Comparison of ENCODE assay signal across 21 cellular contexts in genomic region chr2:29808321-29808720, GRCh38.
DNase-seq lines count a peak whose midpoint lies in the region; ATAC-seq and TF ChIP-seq lines count a peak whose summit lies in the region.
"Had no signal": no experiment of that assay in that cellular context is flagged by ENCODE, and none has a peak within 500 bp of the region (broad histone marks: within the 10 kb centered on the region; RNA-seq: fewer than 3 reads in every experiment).

No MANE protein-coding gene starts in this region.

- no peaks in the 10 kb centered on the region for H4K20me1 ChIP-seq in IMR-90 (ENCODE audit: insufficient read depth, low read length)
- H4K20me1 ChIP-seq: BLaER1 had no signal

- peak overlapping the region; percentile 23 for H2AFZ ChIP-seq in IMR-90 (replicated peaks; ENCODE audit: low read length, poor library complexity)

- H3K4me2 ChIP-seq in IMR-90 (ENCODE audit: low read depth, low read length) (no peak overlapping the region), mesendoderm (ENCODE audit: low read length) (no peak overlapping the region)
- H3K4me2 ChIP-seq: BLaER1 had no signal

- H3K23ac ChIP-seq in IMR-90 (ENCODE audit: low read depth, low read length) (no peak overlapping the region), mesendoderm (ENCODE audit: low read length) (no peak overlapping the region)

- no TSS peak for BruUV-seq in IMR-90 (replicated peaks; lab: Mats Ljungman, UMichigan)

- DNase-seq in DMS 273 (lab: John Stamatoyannopoulos, UW; ENCODE audit: unreplicated experiment): peak; percentile 33
- no peak for DNase-seq in DMS 273 treated with DMSO at 0.1 percent for 48 hours (lab: John Stamatoyannopoulos, UW)
- no peak for DNase-seq in IMR-90
- peak; percentile 23 for DNase-seq in NCI-H2171 treated with DMSO at 0.1 percent for 48 hours (lab: John Stamatoyannopoulos, UW)
- peak; percentile 9 for DNase-seq in mesendoderm
- no peak for DNase-seq in natural killer cell treated with Interleukin-12 subunit alpha and Interleukin-12 subunit beta and Interleukin-15 and Interleukin-18, amount 100 ng/mL, for 72 hours (ENCODE audit: low spot score)
- DNase-seq: Caco-2; CD4-positive, CD25-positive, alpha-beta regulatory T cell; CD8-positive, alpha-beta T cell; DMS79; EL; GDM1; GOT3; HFFc6 had no signal

- TF ChIP-seq RAD21 in IMR-90 (IDR thresholded peaks at IDR 0.05; ENCODE audit: low read length): no peak

- no peak overlapping the region for H3K4me3 Mint-ChIP-seq in natural killer cell treated with Interleukin-12 subunit alpha and Interleukin-12 subunit beta and Interleukin-15 and Interleukin-18, amount 100 ng/mL, for 72 hours
- H3K4me3 Mint-ChIP-seq: B cell; CD4-positive, CD25-positive, alpha-beta regulatory T cell; CD8-positive, alpha-beta T cell; HFFc6 had no signal

- dilution Hi-C loops in IMR-90 (cut with HindIII; ENCODE audit: low sequenced_read_pairs, unreplicated experiment): no loop called here

- H2AK5ac ChIP-seq in IMR-90 (ENCODE audit: low read depth, low read length) (no peak overlapping the region), mesendoderm (ENCODE audit: low read length) (no peak overlapping the region)

- H2BK20ac ChIP-seq in IMR-90 (ENCODE audit: low read depth, low read length): no peak overlapping the region

- no peak overlapping the region for H2BK120ac ChIP-seq in IMR-90 (ENCODE audit: low read depth, low read length)
- H2BK120ac ChIP-seq in mesendoderm (ENCODE audit: low read depth, low read length): no peak overlapping the region

- no peak overlapping the region for H4K8ac ChIP-seq in IMR-90 (ENCODE audit: low read depth in 2 of 2, low read length in 2 of 2)
- H4K8ac ChIP-seq in mesendoderm (ENCODE audit: low read depth, low read length): no peak overlapping the region

- no peaks in the 10 kb centered on the region for H3K79me1 ChIP-seq in IMR-90 (ENCODE audit: low read depth in 1 of 2, low read length in 2 of 2)
- no peaks in the 10 kb centered on the region for H3K79me1 ChIP-seq in mesendoderm (ENCODE audit: low read length)

- WGBS in IMR-90 (ENCODE audit: extremely low coverage in 2 of 2, insufficient read length in 1 of 2), 2 experiments: 0% methylated on average over 1 of the region's 4 CpGs; no CpG with 5 or more reads in 1 of the 2 experiments
- no CpG with 5 or more reads among the region's 4 CpGs for WGBS in mesendoderm (ENCODE audit: extremely low coverage, insufficient coverage, low lambda C conversion rate)

- H3K18ac ChIP-seq in IMR-90 (ENCODE audit: low read depth, low read length): no peak overlapping the region
- no peak overlapping the region for H3K18ac ChIP-seq in mesendoderm (ENCODE audit: low read length)

- in situ Hi-C loops in IMR-90 (cut with MboI; ENCODE audit: low sequenced_read_pairs): no loop called here

- TF ChIP-seq POLR2A in IMR-90 (IDR thresholded peaks at IDR 0.05; ENCODE audit: low read depth, low read length): no peak

- peaks cover 15 to 22% of the 10 kb centered on the region in 2 donors for H3K27me3 Mint-ChIP-seq in natural killer cell treated with Interleukin-12 subunit alpha and Interleukin-12 subunit beta and Interleukin-15 and Interleukin-18, amount 100 ng/mL, for 72 hours

- POLR2A ChIA-PET in IMR-90 (lab: Charles Lee; ENCODE audit: unreplicated experiment): no interaction called here

- H3K4ac ChIP-seq in IMR-90 (ENCODE audit: low read depth, low read length): no peak overlapping the region
- H3K4ac ChIP-seq in mesendoderm (ENCODE audit: low read depth, low read length): no peak overlapping the region

- H3K27ac ChIP-seq in IMR-90 (ENCODE audit: insufficient read depth, low read length): no peak overlapping the region
- no peak overlapping the region for H3K27ac ChIP-seq in mesendoderm (ENCODE audit: low read depth, low read length)
- H3K27ac ChIP-seq: 22Rv1, BLaER1, C4-2B had no signal

- no peaks in the 10 kb centered on the region for H3K4me1 Mint-ChIP-seq in natural killer cell treated with Interleukin-12 subunit alpha and Interleukin-12 subunit beta and Interleukin-15 and Interleukin-18, amount 100 ng/mL, for 72 hours (ENCODE audit: low read depth in 2 of 2)
- H3K4me1 Mint-ChIP-seq: B cell; CD4-positive, CD25-positive, alpha-beta regulatory T cell had no signal

- H3K56ac ChIP-seq in IMR-90 (ENCODE audit: extremely low read depth, insufficient read depth, low read length) (no peak overlapping the region), mesendoderm (ENCODE audit: low read length) (no peak overlapping the region)

- H4K5ac ChIP-seq in IMR-90 (ENCODE audit: low read depth, low read length) (no peak overlapping the region), mesendoderm (ENCODE audit: low read length) (no peak overlapping the region)

- intact Hi-C loops in IMR-90 (cut with micrococcal nuclease): no loop called here

- H2BK15ac ChIP-seq in IMR-90 (ENCODE audit: low read depth, low read length): no peak overlapping the region
- no peak overlapping the region for H2BK15ac ChIP-seq in mesendoderm (replicated peaks; ENCODE audit: low read depth)

- H3K14ac ChIP-seq in IMR-90 (replicated peaks; ENCODE audit: low read depth, low read length): no peak overlapping the region

- H3K9ac ChIP-seq in IMR-90 (ENCODE audit: low read depth, low read length) (no peak overlapping the region), mesendoderm (ENCODE audit: low read length) (no peak overlapping the region)
- H3K9ac ChIP-seq: BLaER1 had no signal

- H3K36me3 Mint-ChIP-seq in natural killer cell treated with Interleukin-12 subunit alpha and Interleukin-12 subunit beta and Interleukin-15 and Interleukin-18, amount 100 ng/mL, for 72 hours: no peaks in the 10 kb centered on the region
- H3K36me3 Mint-ChIP-seq: CD4-positive, CD25-positive, alpha-beta regulatory T cell; CD8-positive, alpha-beta T cell had no signal

- H3K36me3 ChIP-seq in IMR-90 (ENCODE audit: control insufficient read depth, insufficient read depth, low read length) (no peaks in the 10 kb centered on the region), mesendoderm (ENCODE audit: control insufficient read depth, insufficient read depth, low read length) (no peaks in the 10 kb centered on the region)
- H3K36me3 ChIP-seq: BLaER1, HAP-1 had no signal

- TF ChIP-seq CTCF in IMR-90 (conservative IDR thresholded peaks at IDR 0.05; ENCODE audit: low read depth, low read length): no peak

- H3K4me3 ChIP-seq in IMR-90 (ENCODE audit: insufficient read depth, low read depth, low read length) (no peak overlapping the region), mesendoderm (ENCODE audit: low read length) (no peak overlapping the region)
- H3K4me3 ChIP-seq: BLaER1, GM12878, HAP-1 had no signal

- H3K4me1 ChIP-seq in IMR-90 (ENCODE audit: control insufficient read depth, insufficient read depth, low read length) (no peaks in the 10 kb centered on the region), mesendoderm (ENCODE audit: control insufficient read depth, low read depth, low read length) (peaks cover 7% of the 10 kb centered on the region)
- H3K4me1 ChIP-seq: BLaER1, HAP-1 had no signal

- H3K9me3 Mint-ChIP-seq in natural killer cell treated with Interleukin-12 subunit alpha and Interleukin-12 subunit beta and Interleukin-15 and Interleukin-18, amount 100 ng/mL, for 72 hours: no peaks in the 10 kb centered on the region
- H3K9me3 Mint-ChIP-seq: HFFc6 had no signal

- peaks cover 8% of the 10 kb centered on the region; the same call in 1 of the 2 replicates for H3K27me3 ChIP-seq in IMR-90 (ENCODE audit: control insufficient read depth, insufficient read depth, low read length)
- no peaks in the 10 kb centered on the region for H3K27me3 ChIP-seq in mesendoderm (ENCODE audit: insufficient read depth, low read length, poor library complexity)
- H3K27me3 ChIP-seq: BLaER1 had no signal

- H3K9me3 ChIP-seq in IMR-90 (ENCODE audit: control insufficient read depth, insufficient read depth, low read length): no peaks in the 10 kb centered on the region
- H3K9me3 ChIP-seq: BLaER1, Caco-2, HAP-1 had no signal

- no peaks in the 10 kb centered on the region for H3K9me1 ChIP-seq in IMR-90 (ENCODE audit: insufficient read depth, low read length)

- no peak for ATAC-seq in IMR-90 (ENCODE audit: low read depth)
- no peak for ATAC-seq in natural killer cell treated with Interleukin-12 subunit alpha and Interleukin-12 subunit beta and Interleukin-15 and Interleukin-18, amount 100 ng/mL, for 72 hours
- no peak for ATAC-seq in GM21526 (IDR thresholded peaks at IDR 0.05; ENCODE audit: low FRiP score, unreplicated experiment)
- ATAC-seq: CD8-positive, alpha-beta T cell; GM12878 had no signal

- no peak overlapping the region for H3K27ac Mint-ChIP-seq in natural killer cell treated with Interleukin-12 subunit alpha and Interleukin-12 subunit beta and Interleukin-15 and Interleukin-18, amount 100 ng/mL, for 72 hours
- H3K27ac Mint-ChIP-seq: B cell; CD4-positive, CD25-positive, alpha-beta regulatory T cell; CD8-positive, alpha-beta T cell; HFFc6 had no signal

- no peaks in the 10 kb centered on the region for H3K79me2 ChIP-seq in mesendoderm (ENCODE audit: control insufficient read depth, insufficient read depth, low read length)

- CTCF ChIA-PET in IMR-90 (lab: Yijun Ruan, JAX): no interaction called here

- H2BK5ac ChIP-seq in IMR-90 (ENCODE audit: low read depth, low read length, poor library complexity, severe bottlenecking): no peak overlapping the region
- H2BK5ac ChIP-seq in mesendoderm (ENCODE audit: low read length): no peak overlapping the region

- no peak overlapping the region for H4K91ac ChIP-seq in IMR-90 (ENCODE audit: insufficient read depth, low read depth, low read length)

- no peak overlapping the region for H2AK9ac ChIP-seq in IMR-90 (replicated peaks; ENCODE audit: low read depth, low read length, poor library complexity)

TF ChIP-seq in IMR-90, 13 proteins besides CTCF, POLR2A, EP300 and RAD21 (continues in another document):
- TF ChIP-seq ELK1 (IDR thresholded peaks at IDR 0.05; ENCODE audit: borderline replicate concordance, low read depth, low read length) (no peak), RFX5 (IDR thresholded peaks at IDR 0.05; ENCODE audit: low read depth, low read length) (no peak), USF2 (IDR thresholded peaks at IDR 0.05; ENCODE audit: low read depth, low read length) (no peak), SMC3 (IDR thresholded peaks at IDR 0.05; ENCODE audit: low read depth, low read length) (no peak)

Comparison
In these comparisons a context has a peak if more than half of its experiments do, and no peak if none do; other contexts are left out.
1. DNase-seq: peak in DMS 273 (single experiment), NCI-H2171 treated with DMSO at 0.1 percent for 48 hours (single experiment) and mesendoderm (single experiment); none in DMS 273 treated with DMSO at 0.1 percent for 48 hours (single experiment), IMR-90 (single experiment) and natural killer cell treated with Interleukin-12 subunit alpha and Interleukin-12 subunit beta and Interleukin-15 and Interleukin-18, amount 100 ng/mL, for 72 hours (single experiment).